In genomic region chr17:47966079-47966519, GRCh38 we compare ENCODE assay signal across 1 cellular context.
TF ChIP-seq lines count a peak whose summit lies in the region.

No MANE protein-coding gene starts in this region.

TF ChIP-seq in IMR-90, 13 proteins besides CTCF, POLR2A, EP300 and RAD21 (continued from another document):
- TF ChIP-seq, protein P1, sequence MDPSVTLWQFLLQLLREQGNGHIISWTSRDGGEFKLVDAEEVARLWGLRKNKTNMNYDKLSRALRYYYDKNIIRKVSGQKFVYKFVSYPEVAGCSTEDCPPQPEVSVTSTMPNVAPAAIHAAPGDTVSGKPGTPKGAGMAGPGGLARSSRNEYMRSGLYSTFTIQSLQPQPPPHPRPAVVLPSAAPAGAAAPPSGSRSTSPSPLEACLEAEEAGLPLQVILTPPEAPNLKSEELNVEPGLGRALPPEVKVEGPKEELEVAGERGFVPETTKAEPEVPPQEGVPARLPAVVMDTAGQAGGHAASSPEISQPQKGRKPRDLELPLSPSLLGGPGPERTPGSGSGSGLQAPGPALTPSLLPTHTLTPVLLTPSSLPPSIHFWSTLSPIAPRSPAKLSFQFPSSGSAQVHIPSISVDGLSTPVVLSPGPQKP (IDR thresholded peaks at IDR 0.05; ENCODE audit: borderline replicate concordance, low read depth, low read length): no peak
- TF ChIP-seq USF2 (IDR thresholded peaks at IDR 0.05; ENCODE audit: low read depth, low read length) (no peak), MAFK (IDR thresholded peaks at IDR 0.05; ENCODE audit: low read depth, low read length) (no peak), CHD1 (IDR thresholded peaks at IDR 0.05; ENCODE audit: low read depth, low read length) (no peak), CEBPB (IDR thresholded peaks at IDR 0.05; ENCODE audit: low read depth, low read length) (no peak)
